ENCODE assay signal across 13 cellular contexts in the genomic region with DNA sequence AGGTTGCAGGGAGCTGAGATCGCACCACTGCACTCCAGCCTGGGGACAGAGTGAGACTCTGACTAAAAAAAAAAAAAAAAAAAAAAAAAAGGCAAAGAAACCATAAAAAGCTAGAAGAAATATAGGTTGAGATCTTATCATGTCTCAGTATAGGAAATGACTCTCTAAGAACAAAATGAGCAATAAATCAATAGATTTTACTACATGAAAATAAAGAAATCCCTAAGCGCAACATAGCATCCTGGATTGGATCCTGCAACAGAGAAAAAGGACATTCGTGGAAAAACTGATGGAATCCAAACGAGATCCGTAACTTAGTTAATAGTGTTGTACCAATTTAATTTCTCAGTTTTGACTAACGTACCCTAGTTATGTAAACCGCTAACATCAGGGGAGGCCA. TPM values are rescaled to one million over a fixed set of nuclear protein-coding genes. Genes with fewer than 3 reads are reported as not detected.
"Had no signal": no experiment of that assay in that cellular context is flagged by ENCODE, and none has a peak within 500 bp of the region (broad histone marks: within the 10 kb centered on the region; RNA-seq: fewer than 3 reads in every experiment).

No MANE protein-coding gene starts in this region.

- H3K36me3 ChIP-seq: pancreas, thyroid gland had no signal

- H3K4me1 ChIP-seq: pancreas had no signal

- ATAC-seq: body of pancreas had no signal

- H3K27ac Mint-ChIP-seq: activated B cell treated with CpG ODN at 0.5 μM for 24 hours; activated naive CD4-positive, alpha-beta T cell treated with anti-CD3 and anti-CD28 coated beads, Interleukin-2, amount 50 U/mL, for 24 hours; activated T-helper 2 cell treated with anti-CD3 and anti-CD28 coated beads, Interferon-gamma antibody, Interleukin-2, Interleukin-4, amounts not matched to agents 10 μg/mL and 5 μg/mL and 100 μg/mL, durations not matched to agents 14 hours and 24 hours and 36 hours had no signal

- H3K4me3 ChIP-seq: body of pancreas, pancreas, skin epidermis, thyroid gland had no signal

- H3K27ac ChIP-seq: body of pancreas, pancreas, thyroid gland had no signal

- H3K27me3 ChIP-seq: body of pancreas, pancreas, thyroid gland had no signal

- H3K4me3 Mint-ChIP-seq: activated B cell treated with CpG ODN at 0.5 μM for 24 hours; activated naive CD4-positive, alpha-beta T cell treated with anti-CD3 and anti-CD28 coated beads, Interleukin-2, amount 50 U/mL, for 24 hours; neural crest cell had no signal

- H3K36me3 Mint-ChIP-seq: activated naive CD4-positive, alpha-beta T cell treated with anti-CD3 and anti-CD28 coated beads, Interleukin-2, amount 50 U/mL, for 24 hours had no signal

- H3K4me1 Mint-ChIP-seq: activated B cell treated with CpG ODN at 0.5 μM for 24 hours had no signal

- H3K9me3 Mint-ChIP-seq: activated B cell treated with CpG ODN at 0.5 μM for 24 hours; activated naive CD4-positive, alpha-beta T cell treated with anti-CD3 and anti-CD28 coated beads, Interleukin-2, amount 50 U/mL, for 24 hours; activated T-helper 2 cell treated with anti-CD3 and anti-CD28 coated beads, Interferon-gamma antibody, Interleukin-2, Interleukin-4, amounts not matched to agents 10 μg/mL and 5 μg/mL and 100 μg/mL, durations not matched to agents 14 hours and 24 hours and 36 hours; effector memory CD8-positive, alpha-beta T cell; neural crest cell had no signal

- DNase-seq: activated B cell treated with CpG ODN at 0.5 μM for 24 hours; activated CD4-positive, alpha-beta T cell treated with anti-CD3 and anti-CD28 coated beads, Interleukin-2, amount 50 U/mL, for 1 hour; effector memory CD8-positive, alpha-beta T cell; kidney glomerular epithelial cell; pancreas; thyroid gland had no signal

- H3K27me3 Mint-ChIP-seq: activated naive CD4-positive, alpha-beta T cell treated with anti-CD3 and anti-CD28 coated beads, Interleukin-2, amount 50 U/mL, for 24 hours had no signal

- FAIRE-seq: pancreas, urothelium cell line had no signal

- H3K9me3 ChIP-seq: body of pancreas, pancreas, thyroid gland had no signal

RNA-seq across cellular contexts. Expression of gene SLC1A7, which starts 35.3 kb away (rescaled TPM):
- total RNA-seq: activated B cell treated with CpG ODN at 0.5 μM for 24 hours; activated T-helper 2 cell treated with anti-CD3 and anti-CD28 coated beads, Interferon-gamma antibody, Interleukin-2, Interleukin-4, amounts not matched to agents 10 μg/mL and 5 μg/mL and 100 μg/mL, durations not matched to agents 14 hours and 24 hours and 36 hours; body of pancreas; epithelial cell of proximal tubule; neural crest cell; pancreas had no signal

RNA-seq across cellular contexts. Expression of gene PODN, which starts 45.1 kb away (rescaled TPM):
- total RNA-seq: activated B cell treated with CpG ODN at 0.5 μM for 24 hours; activated T-helper 2 cell treated with anti-CD3 and anti-CD28 coated beads, Interferon-gamma antibody, Interleukin-2, Interleukin-4, amounts not matched to agents 10 μg/mL and 5 μg/mL and 100 μg/mL, durations not matched to agents 14 hours and 24 hours and 36 hours had no signal
